8 cellular contexts compared by ENCODE assay signal in the genomic region with DNA sequence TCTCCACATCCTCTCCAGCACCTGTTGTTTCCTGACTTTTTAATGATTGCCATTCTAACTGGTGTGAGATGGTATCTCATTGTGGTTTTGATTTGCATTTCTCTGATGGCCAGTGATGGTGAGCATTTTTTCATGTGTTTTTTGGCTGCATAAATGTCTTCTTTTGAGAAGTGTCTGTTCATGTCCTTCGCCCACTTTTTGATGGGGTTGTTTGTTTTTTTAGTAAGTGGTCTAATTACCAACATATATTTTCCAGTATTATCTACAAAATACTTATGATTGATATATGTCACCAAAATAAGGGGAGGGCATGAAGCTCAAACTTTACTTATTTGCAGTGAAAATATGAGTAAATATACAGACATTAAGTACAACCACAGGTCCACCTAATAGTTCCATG. TPM values are rescaled to one million over a fixed set of nuclear protein-coding genes. Genes with fewer than 3 reads are reported as not detected.
"Had no signal": no experiment of that assay in that cellular context is flagged by ENCODE, and none has a peak within 500 bp of the region (broad histone marks: within the 10 kb centered on the region; RNA-seq: fewer than 3 reads in every experiment).

No MANE protein-coding gene starts in this region.

RNA-seq across cellular contexts. Expression of gene FBLL1, which starts 45.1 kb away (rescaled TPM):
- total RNA-seq: activated CD4-positive, alpha-beta T cell treated with anti-CD3 and anti-CD28 coated beads for 36 hours; activated CD4-positive, alpha-beta T cell treated with anti-CD3 and anti-CD28 coated beads, Interleukin-2, amount 10 ng/mL, durations not matched to agents 24 days and 14 days; activated CD4-positive, alpha-beta T cell treated with anti-CD3 and anti-CD28 coated beads, Interleukin-2, amount 10 ng/mL, durations not matched to agents 7 days and 5 days; activated CD8-positive, alpha-beta memory T cell treated with anti-CD3 and anti-CD28 coated beads for 36 hours; activated CD8-positive, alpha-beta memory T cell treated with anti-CD3 and anti-CD28 coated beads, Interleukin-2, amount 10 ng/mL, durations not matched to agents 7 days and 5 days; T-helper 1 cell treated with Interleukin-12 subunit alpha and Interleukin-12 subunit beta and Interleukin-4 antibody, amounts not matched to agents 30 ng/mL and 1 ng/mL, for 36 hours; T-helper 17 cell; T-helper 2 cell treated with Interferon-gamma antibody and Interleukin-4, amounts not matched to agents 100 ng/mL and 5 ng/mL, for 36 hours had no signal
